29 cellular contexts compared by ENCODE assay signal in the genomic region with DNA sequence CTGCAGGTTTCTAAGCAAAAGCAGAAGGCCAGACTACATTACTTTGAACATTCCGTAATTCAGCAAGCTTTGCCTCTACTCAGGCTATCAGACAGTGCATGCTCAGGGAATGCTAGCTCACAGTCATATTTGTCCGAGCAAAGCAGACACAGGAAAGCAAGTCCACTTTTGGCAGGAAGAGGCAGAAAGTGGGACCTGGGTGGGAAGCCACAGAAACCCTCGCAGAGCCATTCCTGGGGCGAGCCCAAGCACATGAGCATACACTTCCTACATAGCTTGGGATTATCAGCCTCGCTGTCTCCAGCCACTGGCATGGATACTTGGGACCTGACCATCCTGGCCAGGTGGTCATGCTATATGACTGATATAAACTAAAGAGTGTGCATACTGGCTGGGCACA.
"Had no signal": no experiment of that assay in that cellular context is flagged by ENCODE, and none has a peak within 500 bp of the region (broad histone marks: within the 10 kb centered on the region; RNA-seq: fewer than 3 reads in every experiment).

No MANE protein-coding gene starts in this region.

- ATAC-seq: activated CD4-positive, alpha-beta T cell treated with anti-CD3 and anti-CD28 coated beads for 36 hours; activated T-helper 17 cell treated with anti-CD3 and anti-CD28 coated beads, Interleukin-2, amount 50 U/mL, for 72 hours; K562; T-cell had no signal

- H3K4me1 Mint-ChIP-seq: activated CD4-positive, alpha-beta memory T cell treated with anti-CD3 and anti-CD28 coated beads, Interleukin-2, amount 10 ng/mL, durations not matched to agents 7 days and 5 days; activated CD4-positive, alpha-beta T cell treated with anti-CD3 and anti-CD28 coated beads for 36 hours; activated T-helper 17 cell treated with anti-CD3 and anti-CD28 coated beads, Interleukin-2, amount 50 U/mL, for 72 hours; T-cell had no signal

- H3K4me3 Mint-ChIP-seq: activated CD4-positive, alpha-beta memory T cell treated with anti-CD3 and anti-CD28 coated beads, Interleukin-2, amount 10 ng/mL, durations not matched to agents 7 days and 5 days; activated CD4-positive, alpha-beta T cell treated with anti-CD3 and anti-CD28 coated beads for 36 hours; activated naive CD4-positive, alpha-beta T cell treated with anti-CD3 and anti-CD28 coated beads for 36 hours; activated naive CD8-positive, alpha-beta T cell; activated T-helper 17 cell treated with anti-CD3 and anti-CD28 coated beads, Interleukin-2, amount 50 U/mL, for 72 hours; T-cell had no signal

- H3K27ac ChIP-seq: brain microvascular endothelial cell, SK-N-MC had no signal

- H3K27me3 ChIP-seq: brain microvascular endothelial cell had no signal

- H3K36me3 Mint-ChIP-seq: activated naive CD8-positive, alpha-beta T cell; T-cell had no signal

- FAIRE-seq: astrocyte, K562, TTC549 had no signal

- H3K36me3 ChIP-seq: brain microvascular endothelial cell had no signal

- DNase-seq: activated CD4-positive, alpha-beta memory T cell treated with anti-CD3 and anti-CD28 coated beads, Interleukin-2, amount 10 ng/mL, durations not matched to agents 7 days and 5 days; activated CD4-positive, alpha-beta T cell treated with anti-CD3 and anti-CD28 coated beads for 36 hours; activated CD4-positive, alpha-beta T cell treated with anti-CD3 and anti-CD28 coated beads, Interleukin-2, amount 50 U/mL, for 1 hour; activated CD4-positive, CD25-positive, alpha-beta regulatory T cell; activated gamma-delta T cell; activated naive CD4-positive, alpha-beta T cell treated with anti-CD3 and anti-CD28 coated beads for 36 hours; activated T-cell treated with anti-CD3 and anti-CD28 coated beads for 4 hours; activated T-cell treated with anti-CD3 and anti-CD28 coated beads, Interleukin-2, amount 50 U/mL, for 48 hours; amygdala; brain microvascular endothelial cell; Karpas-422; MM.1S; NCI-H1105; NCI-H1436 treated with DMSO at 0.1 percent for 48 hours; NCI-H187; NCI-H2081 treated with DMSO at 0.1 percent for 48 hours; NCI-H446; NCI-H524 treated with DMSO at 0.1 percent for 48 hours; NCI-H774; SIG-M5; T-cell; T-helper 2 cell; T1000 had no signal

- H3K4me3 ChIP-seq: K562, SK-N-MC had no signal

- H3K9me3 Mint-ChIP-seq: activated CD4-positive, alpha-beta memory T cell treated with anti-CD3 and anti-CD28 coated beads, Interleukin-2, amount 10 ng/mL, durations not matched to agents 7 days and 5 days; activated naive CD4-positive, alpha-beta T cell treated with anti-CD3 and anti-CD28 coated beads for 36 hours; activated T-helper 17 cell treated with anti-CD3 and anti-CD28 coated beads, Interleukin-2, amount 50 U/mL, for 72 hours had no signal

- H3K27ac Mint-ChIP-seq: activated CD4-positive, alpha-beta memory T cell treated with anti-CD3 and anti-CD28 coated beads, Interleukin-2, amount 10 ng/mL, durations not matched to agents 7 days and 5 days; activated CD4-positive, alpha-beta T cell treated with anti-CD3 and anti-CD28 coated beads for 36 hours; activated naive CD4-positive, alpha-beta T cell treated with anti-CD3 and anti-CD28 coated beads for 36 hours; activated naive CD8-positive, alpha-beta T cell; activated T-helper 17 cell treated with anti-CD3 and anti-CD28 coated beads, Interleukin-2, amount 50 U/mL, for 72 hours; T-cell had no signal
